Comparison of ENCODE assay signal across 20 cellular contexts in the genomic region with DNA sequence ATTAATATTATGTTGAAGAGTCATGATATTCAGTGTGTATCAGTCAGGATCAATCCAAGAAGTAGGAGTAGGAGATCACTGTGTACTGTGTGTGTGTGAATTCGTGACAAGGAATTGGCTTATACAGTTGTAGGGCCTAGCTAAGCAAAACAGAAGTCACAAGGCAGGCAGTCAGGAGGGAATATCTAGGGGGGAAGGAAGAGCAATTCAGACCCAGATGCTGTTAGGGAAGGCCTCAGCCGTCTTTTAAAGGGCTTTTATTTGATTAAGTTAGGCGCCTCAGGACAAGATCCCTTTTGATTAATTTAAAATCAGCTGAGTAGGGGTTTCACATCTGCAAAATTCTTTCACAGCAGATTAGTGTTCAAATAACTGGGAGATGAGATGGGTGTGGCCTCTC.
"Had no signal": no experiment of that assay in that cellular context is flagged by ENCODE, and none has a peak within 500 bp of the region (broad histone marks: within the 10 kb centered on the region; RNA-seq: fewer than 3 reads in every experiment).

No MANE protein-coding gene starts in this region.

- ATAC-seq: heart left ventricle, left colon, left ventricle myocardium superior had no signal

- H3K4me1 Mint-ChIP-seq: naive B cell had no signal

- H3K4me3 Mint-ChIP-seq: naive B cell, nephron had no signal

- H3K9me3 ChIP-seq: colonic mucosa, heart left ventricle, neutrophil, sigmoid colon, stomach, thoracic aorta, transverse colon had no signal

- H3K9me3 Mint-ChIP-seq: naive B cell, nephron had no signal

- DNase-seq: colonic mucosa; dermis blood vessel endothelial cell; erythroblast; heart left ventricle; hippocampal formation; left colon; left ventricle myocardium superior; mesendoderm; naive B cell; posterior cingulate gyrus; sigmoid colon; stimulated activated naive CD4-positive, alpha-beta T cell; stomach; substantia nigra; transverse colon had no signal

- H3K36me3 ChIP-seq: colonic mucosa, thoracic aorta had no signal

- H3K4me3 ChIP-seq: colonic mucosa, heart left ventricle, lung, sigmoid colon, skin epidermis, stomach, thoracic aorta, transverse colon had no signal

- H3K27ac ChIP-seq: colonic mucosa, heart left ventricle, neutrophil, sigmoid colon, stomach, thoracic aorta, transverse colon had no signal

- H3K27me3 Mint-ChIP-seq: naive B cell had no signal

- H3K27me3 ChIP-seq: colonic mucosa, heart left ventricle, neutrophil, sigmoid colon, stomach, transverse colon had no signal

- H3K4me1 ChIP-seq: colonic mucosa, heart left ventricle, sigmoid colon, stomach, transverse colon had no signal
